Comparison of ENCODE assay signal across 8 cellular contexts in the genomic region with DNA sequence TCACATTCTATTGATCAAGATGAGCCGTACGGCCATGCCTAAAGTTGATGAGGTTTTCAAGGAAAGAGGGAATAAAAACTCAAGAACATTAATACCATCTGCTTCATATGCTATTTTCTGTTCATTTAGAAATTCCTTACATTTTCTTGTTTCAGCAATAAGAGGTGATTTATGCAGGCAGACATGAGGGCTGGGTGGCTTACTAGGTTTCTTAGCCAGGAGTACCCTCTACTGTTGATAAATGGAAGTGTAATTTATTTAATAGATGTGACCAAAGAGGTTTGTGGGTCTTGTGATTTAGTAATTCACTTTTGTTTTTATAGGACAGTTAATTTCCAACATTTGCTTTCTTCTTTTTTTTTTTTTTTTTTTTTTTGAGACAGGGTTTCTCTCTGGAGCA. TPM values are rescaled to one million over a fixed set of nuclear protein-coding genes. Genes with fewer than 3 reads are reported as not detected.
DNase-seq lines count a peak whose midpoint lies in the region; ATAC-seq and TF ChIP-seq lines count a peak whose summit lies in the region.

No MANE protein-coding gene starts in this region.

- H4K20me1 ChIP-seq in OCI-LY3 (ENCODE audit: insufficient read depth, low read length) (no peaks in the 10 kb centered on the region), osteoblast (ENCODE audit: insufficient read depth, low read length) (no peaks in the 10 kb centered on the region)

- intact Hi-C loops in stomach (cut with DNase I; ENCODE audit: low total_unique reads): no loop called here

- peak; percentile 2 for DNase-seq in activated CD4-positive, alpha-beta T cell treated with anti-CD3 and anti-CD28 coated beads for 48 hours
- no peak for DNase-seq in activated CD4-positive, alpha-beta T cell treated with anti-CD3 and anti-CD28 coated beads, Interleukin-2, amount 50 U/mL, for 1 hour
- DNase-seq in HT1080 (ENCODE audit: low read depth): peak; percentile 43
- DNase-seq in epidermal melanocyte (ENCODE audit: insufficient read length, low spot score): peak; percentile 38
- DNase-seq in osteoblast (ENCODE audit: insufficient read length, low spot score, missing footprints): peak; percentile 75
- no peak for DNase-seq in stomach

- no peak overlapping the region for H3K4me3 ChIP-seq in OCI-LY3 (ENCODE audit: low read length)
- no peak overlapping the region for H3K4me3 ChIP-seq in osteoblast (ENCODE audit: insufficient read depth, low read length)
- no peak overlapping the region for H3K4me3 ChIP-seq in stomach

- no peaks in the 10 kb centered on the region for H3K4me1 ChIP-seq in OCI-LY3 (ENCODE audit: low read length)
- no peaks in the 10 kb centered on the region for H3K4me1 ChIP-seq in osteoblast (ENCODE audit: insufficient read depth, low read length)
- H3K4me1 ChIP-seq in stomach: no peaks in the 10 kb centered on the region

- H2AFZ ChIP-seq in OCI-LY3 (ENCODE audit: low read depth, low read length) (no peak overlapping the region), osteoblast (ENCODE audit: low read length) (no peak overlapping the region)

- no peaks in the 10 kb centered on the region for H3K79me2 ChIP-seq in OCI-LY3 (ENCODE audit: low read length)
- no peaks in the 10 kb centered on the region for H3K79me2 ChIP-seq in osteoblast (ENCODE audit: insufficient read depth, low read length)

- 91 to 94% (median 94%) methylated on average over 2 of the region's 2 CpGs for WGBS in stomach, 5 donors

- ATAC-seq in GM19452 (IDR thresholded peaks at IDR 0.05; ENCODE audit: unreplicated experiment): no peak

- H3K9ac ChIP-seq in OCI-LY3 (ENCODE audit: low read length): no peak overlapping the region

- H3K9me3 ChIP-seq in OCI-LY3 (ENCODE audit: insufficient read depth, low read length): no peaks in the 10 kb centered on the region
- H3K9me3 ChIP-seq in osteoblast (ENCODE audit: low read depth, low read length): no peaks in the 10 kb centered on the region
- H3K9me3 ChIP-seq in stomach: no peaks in the 10 kb centered on the region

- TF ChIP-seq POLR2A in stomach (IDR thresholded peaks at IDR 0.05): no peak

- no peaks in the 10 kb centered on the region for H3K36me3 ChIP-seq in OCI-LY3 (replicated peaks; ENCODE audit: low read depth, low read length)
- no peaks in the 10 kb centered on the region for H3K36me3 ChIP-seq in osteoblast (ENCODE audit: insufficient read depth, low read length)
- no peaks in the 10 kb centered on the region for H3K36me3 ChIP-seq in stomach

- no peak overlapping the region for H3K4me2 ChIP-seq in OCI-LY3 (ENCODE audit: low read length)
- no peak overlapping the region for H3K4me2 ChIP-seq in osteoblast (ENCODE audit: insufficient read depth, low read length)

- TF ChIP-seq CTCF in OCI-LY3 (IDR thresholded peaks at IDR 0.05; ENCODE audit: low read depth, low read length) (peak; percentile 63), osteoblast (IDR thresholded peaks at IDR 0.05; ENCODE audit: extremely low read depth, low read depth, low read length) (peak; percentile 50), stomach (IDR thresholded peaks at IDR 0.05) (peak in 2 of 7 experiments; percentile 39 to 40)

- H3K27ac ChIP-seq in OCI-LY3 (ENCODE audit: low read length) (no peak overlapping the region), osteoblast (ENCODE audit: low read depth, low read length) (no peak overlapping the region), stomach (no peak overlapping the region)

- H3K27me3 ChIP-seq in OCI-LY3 (ENCODE audit: low read depth, low read length): no peaks in the 10 kb centered on the region
- H3K27me3 ChIP-seq in osteoblast (ENCODE audit: insufficient read depth, low read length): no peaks in the 10 kb centered on the region
- H3K27me3 ChIP-seq in stomach: no peaks in the 10 kb centered on the region

- no peak for TF ChIP-seq EP300 in stomach (IDR thresholded peaks at IDR 0.05)

RNA-seq across cellular contexts. Expression of gene SMIM9, which starts 6.4 kb away (rescaled TPM):
- not detected in 2 replicates for total RNA-seq in HT1080 (2014; rRNA removed; shearing (Covaris generic))
- not detected in 2 replicates for polyA plus RNA-seq in HT1080 (2015; cell fraction: cytosol; rRNA removed)
- not detected in 2 replicates for polyA plus RNA-seq in HT1080 (2015; cell fraction: nucleus; rRNA removed)
- not detected in 2 replicates for total RNA-seq in osteoblast
- not detected for total RNA-seq in stomach
- polyA plus RNA-seq in stomach: not detected

RNA-seq across cellular contexts. Expression of gene MPP1, which starts 35.6 kb away (rescaled TPM):
- total RNA-seq in HT1080 (2014; rRNA removed; shearing (Covaris generic)): 17.4 and 21.6 TPM in 2 replicates
- polyA plus RNA-seq in HT1080 (2015; cell fraction: cytosol; rRNA removed): 17.3 and 18.3 TPM in 2 replicates
- 30.3 and 35.9 TPM in 2 replicates for polyA plus RNA-seq in HT1080 (2015; cell fraction: nucleus; rRNA removed)
- total RNA-seq in osteoblast (14.8 and 17.1 TPM in 2 replicates), stomach (10 to 100 TPM in 2 of 5 donors, 1 to 10 TPM in 3; 3.5 to 26.4 (median 9.3) TPM)
- 10 to 100 TPM in 1 of 3 donors, 1 to 10 TPM in 2; 9.0 to 12.8 (median 9.0) TPM for polyA plus RNA-seq in stomach

RNA-seq across cellular contexts. Expression of gene F8A1, which starts 45.3 kb away (rescaled TPM):
- total RNA-seq in HT1080 (2014; rRNA removed; shearing (Covaris generic)): 2.7 and 6.7 TPM in 2 replicates
- 16.2 and 19.0 TPM in 2 replicates for polyA plus RNA-seq in HT1080 (2015; cell fraction: cytosol; rRNA removed)
- polyA plus RNA-seq in HT1080 (2015; cell fraction: nucleus; rRNA removed): 6.3 and 7.8 TPM in 2 replicates
- total RNA-seq in osteoblast (3.8 and 6.5 TPM in 2 replicates), stomach (1 to 10 TPM; 1.2 to 8.7 (median 3.0) TPM)
- 10 to 100 TPM; 18.0 to 21.5 (median 18.1) TPM for polyA plus RNA-seq in stomach

Comparison
In these comparisons a context has a peak if more than half of its experiments do, and no peak if none do; other contexts are left out.
1. DNase-seq: peak in activated CD4-positive, alpha-beta T cell treated with anti-CD3 and anti-CD28 coated beads for 48 hours (single experiment), HT1080 (single experiment), epidermal melanocyte (single experiment) and osteoblast (single experiment); none in activated CD4-positive, alpha-beta T cell treated with anti-CD3 and anti-CD28 coated beads, Interleukin-2, amount 50 U/mL, for 1 hour (single experiment) and stomach (single experiment).